In the genomic region with DNA sequence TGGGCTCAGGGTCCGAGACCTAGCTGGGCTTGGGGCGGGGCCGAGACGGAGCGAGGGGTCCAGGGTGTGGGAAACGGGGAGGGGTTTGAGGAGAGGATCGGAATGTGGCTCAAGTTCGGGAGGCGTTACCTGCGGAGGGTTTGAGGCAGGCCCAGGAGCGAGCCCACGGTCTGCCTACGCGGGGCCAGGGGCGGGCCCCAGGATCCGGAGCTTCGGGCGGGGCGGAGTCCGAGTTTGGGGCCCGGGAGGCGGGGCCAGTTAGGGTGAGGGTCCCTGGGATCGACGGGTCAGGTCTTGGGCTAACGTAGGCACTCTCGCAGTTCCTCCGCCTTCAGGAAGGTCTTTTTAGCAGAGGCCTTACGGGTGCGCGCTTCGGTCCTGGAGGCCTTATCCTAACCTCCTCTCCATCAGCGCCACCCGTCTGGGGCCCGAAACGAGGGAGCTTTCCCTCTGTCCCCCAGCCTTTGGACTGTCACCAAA, we compare ENCODE assay signal across 8 cellular contexts. TPM values are rescaled to one million over a fixed set of nuclear protein-coding genes. Genes with fewer than 3 reads are reported as not detected.
A peak's percentile ranks its signal among the peaks of the same experiment; 100 is the strongest.
DNase-seq lines count a peak whose midpoint lies in the region; TF ChIP-seq lines count a peak whose summit lies in the region.
"Not testable (repeated sequence)": the region's sequence is repeated elsewhere in the genome, so short reads cannot be mapped to it uniquely, and the experiment has no call there.

No MANE protein-coding gene starts in this region.

- not testable (repeated sequence) for H3K9me3 Mint-ChIP-seq in Calu3 (ENCODE audit: low read depth, unreplicated experiment); activated T-helper 2 cell treated with anti-CD3 and anti-CD28 coated beads, Interferon-gamma antibody, Interleukin-2, Interleukin-4, amounts not matched to agents 10 μg/mL and 5 μg/mL and 100 μg/mL, durations not matched to agents 14 hours and 24 hours and 36 hours; immature natural killer cell

- TF ChIP-seq CTCF in Calu3 (IDR thresholded peaks at IDR 0.05; ENCODE audit: unreplicated experiment); PC-9 (conservative IDR thresholded peaks at IDR 0.05); osteoblast (IDR thresholded peaks at IDR 0.05; ENCODE audit: extremely low read depth, low read depth, low read length); thyroid gland (IDR thresholded peaks at IDR 0.05): not testable (repeated sequence)

- WGBS in thyroid gland, 2 donors, result 1 to 3% methylated on average over 7 to 18 of the region's 35 CpGs

- H3K36me3 ChIP-seq in HUES48 (ENCODE audit: control insufficient read depth, insufficient read depth, low read length); PC-9 (ENCODE audit: low read depth); effector memory CD4-positive, alpha-beta T cell (ENCODE audit: control insufficient read depth, insufficient read depth, low read length); osteoblast (ENCODE audit: insufficient read depth, low read length); thyroid gland: not testable (repeated sequence)

- not testable (repeated sequence) for H3K9me2 ChIP-seq in PC-9 (ENCODE audit: insufficient read depth)

- TF ChIP-seq POLR2A in thyroid gland (IDR thresholded peaks at IDR 0.05), result not testable (repeated sequence)

- peak overlapping the region; percentile 56 for H3K9ac ChIP-seq in HUES48 (ENCODE audit: low read depth, low read length)

- CTCF ChIA-PET in Calu3 (lab: Charles Lee) (interaction anchor here (0.6 to 1.0 kb wide), 2 partner anchors 12 to 132 kb away, joined by 3 to 4 read pairs; no protein-coding TSS in a partner anchor), PC-9 (lab: Charles Lee) (interaction anchor here (0.7 to 0.9 kb wide), 2 partner anchors 107 to 147 kb away, joined by 3 read pairs; no protein-coding TSS in a partner anchor)

- intact Hi-C loops in Calu3 (cut with micrococcal nuclease; ENCODE audit: unreplicated experiment); thyroid gland (cut with DNase I): not testable (repeated sequence)
- intact Hi-C loops in PC-9 (cut with micrococcal nuclease; ENCODE audit: unreplicated experiment), result loop anchor here (2.0 kb wide), 1 partner anchor 217 kb away; no protein-coding TSS in a partner anchor
- intact Hi-C loops in activated T-helper 2 cell treated with anti-CD3 and anti-CD28 coated beads, Interferon-gamma antibody, Interleukin-2, Interleukin-4, amounts not matched to agents 10 μg/mL and 5 μg/mL and 100 μg/mL, durations not matched to agents 14 hours and 24 hours and 36 hours (cut with micrococcal nuclease), result loop anchor here (2.0 to 10.0 kb wide), 2 partner anchors 159 to 217 kb away; partner anchors contain the start of gene NECAP1

- H2AFZ ChIP-seq in PC-9, result peak overlapping the region; percentile 74
- peak overlapping the region; percentile 69 for H2AFZ ChIP-seq in osteoblast (ENCODE audit: low read length)

- peak overlapping the region; percentile 83 for H3K4me3 ChIP-seq in HUES48 (ENCODE audit: low read depth, low read length)
- peak overlapping the region; percentile 65 for H3K4me3 ChIP-seq in PC-9
- peak overlapping the region; percentile 67 for H3K4me3 ChIP-seq in effector memory CD4-positive, alpha-beta T cell (ENCODE audit: insufficient read depth, low read depth, low read length, poor library complexity, severe bottlenecking)
- peak overlapping the region; percentile 73 for H3K4me3 ChIP-seq in osteoblast (ENCODE audit: insufficient read depth, low read length)
- peak overlapping the region; percentile 37 to 74 (median 60) for H3K4me3 ChIP-seq in thyroid gland (replicated peaks in 1 of 3)

- H3K4me1 Mint-ChIP-seq in Calu3 (ENCODE audit: low read depth, unreplicated experiment), result peaks cover 30% of the 10 kb centered on the region
- H3K4me1 Mint-ChIP-seq in activated T-helper 2 cell treated with anti-CD3 and anti-CD28 coated beads, Interferon-gamma antibody, Interleukin-2, Interleukin-4, amounts not matched to agents 10 μg/mL and 5 μg/mL and 100 μg/mL, durations not matched to agents 14 hours and 24 hours and 36 hours (ENCODE audit: low read depth), result peaks cover 15% of the 10 kb centered on the region
- not testable (repeated sequence) for H3K4me1 Mint-ChIP-seq in immature natural killer cell

- peak overlapping the region; percentile 89 for H3K4me2 ChIP-seq in PC-9
- H3K4me2 ChIP-seq in osteoblast (ENCODE audit: insufficient read depth, low read length), result peak overlapping the region; percentile 77

- peak overlapping the region; percentile 81 for H3K4me3 Mint-ChIP-seq in Calu3 (ENCODE audit: low read depth, unreplicated experiment)
- H3K4me3 Mint-ChIP-seq in activated T-helper 2 cell treated with anti-CD3 and anti-CD28 coated beads, Interferon-gamma antibody, Interleukin-2, Interleukin-4, amounts not matched to agents 10 μg/mL and 5 μg/mL and 100 μg/mL, durations not matched to agents 14 hours and 24 hours and 36 hours (ENCODE audit: low read depth), result peak overlapping the region; percentile 94
- peak overlapping the region; percentile 92 to 96 (median 95) for H3K4me3 Mint-ChIP-seq in immature natural killer cell

- not testable (repeated sequence) for H3K79me2 ChIP-seq in PC-9 (ENCODE audit: low read depth); osteoblast (ENCODE audit: insufficient read depth, low read length)

- H3K27me3 ChIP-seq in HUES48 (ENCODE audit: control insufficient read depth, insufficient read depth, low read length); PC-9 (ENCODE audit: insufficient read depth, low read depth); effector memory CD4-positive, alpha-beta T cell (replicated peaks; ENCODE audit: control insufficient read depth, insufficient read depth, low read length, poor library complexity, severe bottlenecking); osteoblast (ENCODE audit: insufficient read depth, low read length); thyroid gland: not testable (repeated sequence)

- POLR2A ChIA-PET in PC-9 (lab: Charles Lee; ENCODE audit: unreplicated experiment), result interaction anchor here (0.6 to 0.7 kb wide), 4 partner anchors 311 to 1282 kb away, joined by 3 to 6 read pairs (median 4); no protein-coding TSS in a partner anchor

- H3K9me3 ChIP-seq in HUES48 (ENCODE audit: control insufficient read depth, insufficient read depth, low read length); PC-9 (ENCODE audit: insufficient read depth, low read depth); effector memory CD4-positive, alpha-beta T cell (ENCODE audit: control insufficient read depth, low read length); osteoblast (ENCODE audit: low read depth, low read length); thyroid gland: not testable (repeated sequence)

- not testable (repeated sequence) for H3K4me1 ChIP-seq in HUES48 (ENCODE audit: control insufficient read depth, insufficient read depth, low read length); effector memory CD4-positive, alpha-beta T cell (ENCODE audit: control insufficient read depth, insufficient read depth, low read length, poor library complexity, severe bottlenecking); osteoblast (ENCODE audit: insufficient read depth, low read length); thyroid gland
- peaks cover 39% of the 10 kb centered on the region for H3K4me1 ChIP-seq in PC-9 (replicated peaks; ENCODE audit: insufficient read depth)

- H4K20me1 ChIP-seq in PC-9 (ENCODE audit: insufficient read depth); osteoblast (ENCODE audit: insufficient read depth, low read length): not testable (repeated sequence)

- not testable (repeated sequence) for H3K27ac Mint-ChIP-seq in Calu3 (ENCODE audit: unreplicated experiment)
- peak overlapping the region; percentile 68 for H3K27ac Mint-ChIP-seq in activated T-helper 2 cell treated with anti-CD3 and anti-CD28 coated beads, Interferon-gamma antibody, Interleukin-2, Interleukin-4, amounts not matched to agents 10 μg/mL and 5 μg/mL and 100 μg/mL, durations not matched to agents 14 hours and 24 hours and 36 hours
- H3K27ac Mint-ChIP-seq in immature natural killer cell, result peak overlapping the region; percentile 73 to 95 (median 86)

- BruUV-seq in Calu3 (replicated peaks; lab: Mats Ljungman, UMichigan); PC-9 (replicated peaks; lab: Mats Ljungman, UMichigan): not testable (repeated sequence)

- H3K36me3 Mint-ChIP-seq in Calu3 (ENCODE audit: insufficient read depth, unreplicated experiment), result peaks cover 28% of the 10 kb centered on the region
- H3K36me3 Mint-ChIP-seq in activated T-helper 2 cell treated with anti-CD3 and anti-CD28 coated beads, Interferon-gamma antibody, Interleukin-2, Interleukin-4, amounts not matched to agents 10 μg/mL and 5 μg/mL and 100 μg/mL, durations not matched to agents 14 hours and 24 hours and 36 hours (ENCODE audit: low read depth); immature natural killer cell: not testable (repeated sequence)

- H3K27me3 Mint-ChIP-seq in Calu3 (ENCODE audit: unreplicated experiment); activated T-helper 2 cell treated with anti-CD3 and anti-CD28 coated beads, Interferon-gamma antibody, Interleukin-2, Interleukin-4, amounts not matched to agents 10 μg/mL and 5 μg/mL and 100 μg/mL, durations not matched to agents 14 hours and 24 hours and 36 hours (ENCODE audit: low read depth); immature natural killer cell (ENCODE audit: low read depth in 3 of 3): not testable (repeated sequence)

- H3F3A ChIP-seq in PC-9 (ENCODE audit: insufficient read depth, low read depth), result not testable (repeated sequence)

- not testable (repeated sequence) for DNase-seq in Calu3; PC-9; activated T-helper 2 cell treated with anti-CD3 and anti-CD28 coated beads, Interferon-gamma antibody, Interleukin-2, Interleukin-4, amounts not matched to agents 10 μg/mL and 5 μg/mL and 100 μg/mL, durations not matched to agents 14 hours and 24 hours and 36 hours (ENCODE audit: low spot score); immature natural killer cell; thyroid gland
- peak in 1 of 3 donors; percentile 46 for DNase-seq in effector memory CD4-positive, alpha-beta T cell
- DNase-seq in osteoblast (ENCODE audit: insufficient read length, low spot score, missing footprints), result peak; percentile 26

- H3K27ac ChIP-seq in HUES48 (ENCODE audit: low read depth, low read length) (peak overlapping the region; percentile 73), PC-9 (peak overlapping the region; percentile 44), thyroid gland (peak overlapping the region; percentile 23 to 81 (median 80))
- peak overlapping the region; percentile 69 for H3K27ac ChIP-seq in effector memory CD4-positive, alpha-beta T cell (ENCODE audit: insufficient read depth, low read length, poor library complexity, severe bottlenecking)
- H3K27ac ChIP-seq in osteoblast (ENCODE audit: low read depth, low read length), result not testable (repeated sequence)

RNA-seq across cellular contexts. Expression of gene FAM90A1, which starts 16.3 kb away (rescaled TPM):
- total RNA-seq in Calu3 (2022), result 0.50 and 0.61 TPM in 2 replicates
- total RNA-seq in PC-9 (2021), result 1.6 and 1.7 TPM in 2 replicates
- 0.14 and 0.25 TPM in 2 replicates for total RNA-seq in activated T-helper 2 cell treated with anti-CD3 and anti-CD28 coated beads, Interferon-gamma antibody, Interleukin-2, Interleukin-4, amounts not matched to agents 10 μg/mL and 5 μg/mL and 100 μg/mL, durations not matched to agents 14 hours and 24 hours and 36 hours
- under 1 TPM in 1 of 3 donors, not detected in 2; 0.09 TPM for polyA plus RNA-seq in immature natural killer cell
- not detected in 2 replicates for total RNA-seq in osteoblast
- total RNA-seq in thyroid gland, result under 1 TPM in 1 of 4 donors, not detected in 3; 0.39 TPM
